ENCODE assay signal across 16 cellular contexts in genomic region chr7:102814025-102814471, GRCh38.
A peak's percentile ranks its signal among the peaks of the same experiment; 100 is the strongest.
DNase-seq lines count a peak whose midpoint lies in the region; ATAC-seq and TF ChIP-seq lines count a peak whose summit lies in the region.
"Had no signal": no experiment of that assay in that cellular context is flagged by ENCODE, and none has a peak within 500 bp of the region (broad histone marks: within the 10 kb centered on the region; RNA-seq: fewer than 3 reads in every experiment).

No MANE protein-coding gene starts in this region.

- peaks cover 0 to 6% of the 10 kb centered on the region in 2 donors for H3K36me3 ChIP-seq in gastroesophageal sphincter
- H3K36me3 ChIP-seq: right atrium auricular region, SJSA1 had no signal

- no peaks in the 10 kb centered on the region for H3K27me3 ChIP-seq in gastroesophageal sphincter
- H3K27me3 ChIP-seq: hepatocyte, right atrium auricular region, SJSA1 had no signal

- 58 to 78% methylated on average over 4 of the region's 4 CpGs for WGBS in gastroesophageal sphincter (ENCODE audit: low coverage in 1 of 2), 2 donors

- TF ChIP-seq EP300 in gastroesophageal sphincter (IDR thresholded peaks at IDR 0.05): no peak

- no peak for TF ChIP-seq CTCF in gastroesophageal sphincter (IDR thresholded peaks at IDR 0.05)

- ATAC-seq in HG02885 (IDR thresholded peaks at IDR 0.05; ENCODE audit: poor library complexity, unreplicated experiment): no peak
- no peak for ATAC-seq in HG03139 (IDR thresholded peaks at IDR 0.05; ENCODE audit: unreplicated experiment)
- no peak for ATAC-seq in gastroesophageal sphincter
- ATAC-seq: natural killer cell had no signal

- H3K27ac ChIP-seq in gastroesophageal sphincter: no peak overlapping the region
- H3K27ac ChIP-seq: hepatocyte, right atrium auricular region, SJSA1, WERI-Rb-1 had no signal

- DNase-seq in ACHN: peak; percentile 53
- peak; percentile 38 for DNase-seq in GM03348 (ENCODE audit: low spot score)
- peak; percentile 87 for DNase-seq in amniotic epithelial cell (ENCODE audit: low read depth)
- peak; percentile 29 for DNase-seq in foreskin melanocyte
- no peak for DNase-seq in RPMI8226
- DNase-seq: effector memory CD4-positive, alpha-beta T cell; GDM1; H7; natural killer cell; WERI-Rb-1 had no signal

- peaks cover 0 to 27% (median 0%) of the 10 kb centered on the region in 3 donors for H3K4me1 ChIP-seq in gastroesophageal sphincter

- no peak for TF ChIP-seq POLR2A in gastroesophageal sphincter (IDR thresholded peaks at IDR 0.05)

- in situ Hi-C loops in ACHN (cut with HindIII; ENCODE audit: low pct_ligation_motif_present, low pct_unique_long_range_greater_than_20kb, low sequenced_read_pairs): no loop called here

- no peak overlapping the region for H3K4me3 ChIP-seq in gastroesophageal sphincter
- H3K4me3 ChIP-seq: hepatocyte, right atrium auricular region, SJSA1 had no signal

- no peaks in the 10 kb centered on the region for H3K9me3 ChIP-seq in gastroesophageal sphincter
- H3K9me3 ChIP-seq: right atrium auricular region, SJSA1 had no signal
